ENCODE assay signal across 19 cellular contexts in genomic region chr6:156273065-156273711, GRCh38.
A peak's percentile ranks its signal among the peaks of the same experiment; 100 is the strongest.
DNase-seq lines count a peak whose midpoint lies in the region; ATAC-seq and TF ChIP-seq lines count a peak whose summit lies in the region.
"Had no signal": no experiment of that assay in that cellular context is flagged by ENCODE, and none has a peak within 500 bp of the region (broad histone marks: within the 10 kb centered on the region; RNA-seq: fewer than 3 reads in every experiment).

No MANE protein-coding gene starts in this region.

- peaks cover 11% of the 10 kb centered on the region for H3K36me3 Mint-ChIP-seq in neural crest cell (ENCODE audit: low read depth)

- H3K4me1 Mint-ChIP-seq in neural crest cell, result peaks cover 16% of the 10 kb centered on the region

- H3F3A ChIP-seq in SK-N-SH (replicated peaks; ENCODE audit: insufficient read depth) (no peaks in the 10 kb centered on the region), PC-3 (ENCODE audit: low read length, unreplicated experiment) (no peaks in the 10 kb centered on the region)

- no peaks in the 10 kb centered on the region for H3K9me3 ChIP-seq in SK-N-SH
- H3K9me3 ChIP-seq in PC-3 (ENCODE audit: low read length), result no peaks in the 10 kb centered on the region
- H3K9me3 ChIP-seq in A673 (ENCODE audit: low read depth, low read length, poor library complexity, severe bottlenecking), result peaks cover 10% of the 10 kb centered on the region
- H3K9me3 ChIP-seq: A549, HAP-1 had no signal

- H3K36me3 ChIP-seq in SK-N-SH (replicated peaks in 1 of 2; ENCODE audit: control insufficient read depth in 1 of 2, insufficient read depth in 2 of 2, low read length in 1 of 2), result no peaks in the 10 kb centered on the region
- H3K36me3 ChIP-seq in PC-3 (ENCODE audit: low read depth, low read length), result no peaks in the 10 kb centered on the region
- H3K36me3 ChIP-seq in A673 (ENCODE audit: insufficient read depth, low read length, poor library complexity, severe bottlenecking), result no peaks in the 10 kb centered on the region
- H3K36me3 ChIP-seq: HAP-1 had no signal

- POLR2A ChIA-PET in SK-N-SH (lab: Yijun Ruan, JAX), result no interaction called here
- POLR2A ChIA-PET in PC-3 (lab: Charles Lee; ENCODE audit: unreplicated experiment), result no interaction called here
- POLR2A ChIA-PET in A673 (lab: Charles Lee; ENCODE audit: low non-redundant PET), result no interaction called here

- H3K9me2 ChIP-seq in SK-N-SH, result no peaks in the 10 kb centered on the region
- H3K9me2 ChIP-seq in PC-3 (replicated peaks; ENCODE audit: low read length), result no peaks in the 10 kb centered on the region

- peaks cover 12% of the 10 kb centered on the region for H3K9me3 Mint-ChIP-seq in neural crest cell
- H3K9me3 Mint-ChIP-seq: HFFc6 had no signal

- H3K9ac ChIP-seq in SK-N-SH (no peak overlapping the region), PC-3 (ENCODE audit: low read length) (no peak overlapping the region)
- H3K9ac ChIP-seq: GM23248 had no signal

- H4K20me1 ChIP-seq in SK-N-SH (ENCODE audit: insufficient read depth), result no peaks in the 10 kb centered on the region
- H4K20me1 ChIP-seq in PC-3 (ENCODE audit: low read length), result no peaks in the 10 kb centered on the region

- TF ChIP-seq RAD21 in SK-N-SH (IDR thresholded peaks at IDR 0.05; ENCODE audit: low read length), result no peak

- ATAC-seq in SK-N-SH treated with all-trans-retinoic acid at 6 μM for 48 hours (no peak), PC-3 (no peak), GM19455 (IDR thresholded peaks at IDR 0.05; ENCODE audit: unreplicated experiment) (no peak)
- ATAC-seq: A549 had no signal

- TF ChIP-seq EP300 in SK-N-SH (IDR thresholded peaks at IDR 0.05; ENCODE audit: borderline replicate concordance in 1 of 2, low read depth in 1 of 2, low read length in 1 of 2), result peak in 1 of 2 experiments; percentile 51; a peak in 2 of 4 replicates

- no peak for TF ChIP-seq CTCF in SK-N-SH (IDR thresholded peaks at IDR 0.05)
- no peak for TF ChIP-seq CTCF in PC-3 (conservative IDR thresholded peaks at IDR 0.05; ENCODE audit: low read depth, low read length)
- TF ChIP-seq CTCF in neural crest cell (conservative IDR thresholded peaks at IDR 0.05), result no peak
- no peak for TF ChIP-seq CTCF in A673 (conservative IDR thresholded peaks at IDR 0.05; ENCODE audit: low read depth, low read length)

- no TSS peak for BruUV-seq in PC-3 (replicated peaks; lab: Mats Ljungman, UMichigan)
- BruUV-seq in A673 (replicated peaks; lab: Mats Ljungman, UMichigan), result no TSS peak

- no peaks in the 10 kb centered on the region for H3K27me3 Mint-ChIP-seq in neural crest cell (ENCODE audit: low read depth)

- no peak overlapping the region for H3K4me2 ChIP-seq in SK-N-SH
- H3K4me2 ChIP-seq in PC-3 (ENCODE audit: low read length), result no peak overlapping the region
- H3K4me2 ChIP-seq: A549 had no signal

- H3K4me1 ChIP-seq in SK-N-SH (ENCODE audit: control insufficient read depth in 1 of 2, insufficient read depth in 2 of 2, low read depth in 1 of 2, low read length in 1 of 2) (peaks cover 0 to 28% of the 10 kb centered on the region in 2 experiments; a peak in 2 of 4 replicates), PC-3 (ENCODE audit: insufficient read depth, low read length) (no peaks in the 10 kb centered on the region), A673 (ENCODE audit: insufficient read depth, low read length, poor library complexity, severe bottlenecking) (no peaks in the 10 kb centered on the region)
- H3K4me1 ChIP-seq: A549 had no signal

- intact Hi-C loops in PC-3 (cut with micrococcal nuclease) (no loop called here), A673 (cut with micrococcal nuclease; ENCODE audit: unreplicated experiment) (no loop called here)

- H3K27me3 ChIP-seq in SK-N-SH (ENCODE audit: insufficient read depth) (no peaks in the 10 kb centered on the region), PC-3 (ENCODE audit: low read length) (no peaks in the 10 kb centered on the region), A673 (replicated peaks; ENCODE audit: insufficient read depth, low read depth, low read length, poor library complexity) (no peaks in the 10 kb centered on the region)

- CTCF ChIA-PET in SK-N-SH (lab: Yijun Ruan, JAX) (no interaction called here), PC-3 (lab: Charles Lee) (no interaction called here), A673 (lab: Charles Lee) (no interaction called here)

- peak overlapping the region in 1 of 2 experiments; percentile 60; a peak in 2 of 4 replicates for H3K27ac ChIP-seq in SK-N-SH (ENCODE audit: low read depth in 2 of 2, low read length in 1 of 2)
- no peak overlapping the region for H3K27ac ChIP-seq in PC-3 (ENCODE audit: low read length)
- no peak overlapping the region for H3K27ac ChIP-seq in A673 (ENCODE audit: low read depth, low read length, poor library complexity, severe bottlenecking)
- H3K27ac ChIP-seq: A549, GM23248 had no signal

- H3K4me3 ChIP-seq in SK-N-SH (ENCODE audit: low read depth in 2 of 2, low read length in 1 of 2) (no peak overlapping the region), PC-3 (ENCODE audit: low read length) (no peak overlapping the region), A673 (ENCODE audit: low read depth, low read length, poor library complexity, severe bottlenecking) (no peak overlapping the region)
- H3K4me3 ChIP-seq: A549, GM23248, HAP-1 had no signal

- 26% methylated on average over 6 of the region's 6 CpGs for WGBS in SK-N-SH (ENCODE audit: low lambda C conversion rate)

- peak overlapping the region; percentile 20 for H3K27ac Mint-ChIP-seq in neural crest cell (ENCODE audit: unreplicated experiment)
- H3K27ac Mint-ChIP-seq: CD4-positive, alpha-beta memory T cell; HFFc6 had no signal

- H3K79me2 ChIP-seq in SK-N-SH (ENCODE audit: insufficient read depth), result no peaks in the 10 kb centered on the region
- no peaks in the 10 kb centered on the region for H3K79me2 ChIP-seq in PC-3 (ENCODE audit: low read length)

- no peak for DNase-seq in SK-N-SH
- peak; percentile 17 for DNase-seq in PC-3
- peak; percentile 15 for DNase-seq in kidney glomerular epithelial cell (lab: John Stamatoyannopoulos, UW)
- no peak for DNase-seq in neural crest cell (ENCODE audit: low read depth, low spot score)
- DNase-seq in NCI-H1092 (lab: John Stamatoyannopoulos, UW), result no peak
- no peak for DNase-seq in A673 (ENCODE audit: low spot score)
- DNase-seq: 8988T; C1 segment of cervical spinal cord; CD4-positive, alpha-beta memory T cell; COR-L47; DMS153; DMS79 treated with DMSO at 0.1 percent for 48 hours; GF-D8; GM23248; HFFc6 had no signal

- H2AFZ ChIP-seq in SK-N-SH (ENCODE audit: low read depth) (no peak overlapping the region), PC-3 (ENCODE audit: low read length) (no peak overlapping the region)
- H2AFZ ChIP-seq: GM23248 had no signal

- H3K4me3 Mint-ChIP-seq in neural crest cell, result no peak overlapping the region
- H3K4me3 Mint-ChIP-seq: CD4-positive, alpha-beta memory T cell; HFFc6 had no signal

TF ChIP-seq in SK-N-SH, 30 proteins besides CTCF, POLR2A, EP300 and RAD21:
- TF ChIP-seq EZH2phosphoT487 (IDR thresholded peaks at IDR 0.05; ENCODE audit: borderline replicate concordance, low read depth) (no peak), GATA2 (CRISPR knock-in tag; IDR thresholded peaks at IDR 0.05) (peak; percentile 50), FOXM1 (IDR thresholded peaks at IDR 0.05; ENCODE audit: low read depth) (no peak), NRF1 (IDR thresholded peaks at IDR 0.05; ENCODE audit: low read depth, low read length) (no peak)
- TF ChIP-seq, protein P1, sequence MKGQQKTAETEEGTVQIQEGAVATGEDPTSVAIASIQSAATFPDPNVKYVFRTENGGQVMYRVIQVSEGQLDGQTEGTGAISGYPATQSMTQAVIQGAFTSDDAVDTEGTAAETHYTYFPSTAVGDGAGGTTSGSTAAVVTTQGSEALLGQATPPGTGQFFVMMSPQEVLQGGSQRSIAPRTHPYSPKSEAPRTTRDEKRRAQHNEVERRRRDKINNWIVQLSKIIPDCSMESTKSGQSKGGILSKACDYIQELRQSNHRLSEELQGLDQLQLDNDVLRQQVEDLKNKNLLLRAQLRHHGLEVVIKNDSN (IDR thresholded peaks at IDR 0.05; ENCODE audit: borderline replicate concordance, low read depth), result no peak

TF ChIP-seq in SK-N-SH treated with all-trans-retinoic acid at 6 μM for 48 hours, 23 proteins besides CTCF, POLR2A, EP300 and RAD21 (continues in another document):
- no peak for TF ChIP-seq ZC3H10 (CRISPR knock-in tag; IDR thresholded peaks at IDR 0.05)
- no peak for TF ChIP-seq PATZ1 (CRISPR knock-in tag; IDR thresholded peaks at IDR 0.05; ENCODE audit: borderline replicate concordance)
- TF ChIP-seq PPARA (CRISPR knock-in tag; IDR thresholded peaks at IDR 0.05; ENCODE audit: borderline replicate concordance), result no peak
- no peak for TF ChIP-seq ARNTL (CRISPR knock-in tag; IDR thresholded peaks at IDR 0.05; ENCODE audit: borderline replicate concordance, low read depth)
- TF ChIP-seq POU6F1 (CRISPR knock-in tag; IDR thresholded peaks at IDR 0.05; ENCODE audit: borderline replicate concordance, low read depth), result no peak
- TF ChIP-seq OSR1 (CRISPR knock-in tag; IDR thresholded peaks at IDR 0.05), result no peak
- TF ChIP-seq GLIS3 (CRISPR knock-in tag; IDR thresholded peaks at IDR 0.05), result no peak
- no peak for TF ChIP-seq ZNF70 (CRISPR knock-in tag; IDR thresholded peaks at IDR 0.05)

Comparison
In these comparisons a context has a peak if more than half of its experiments do, and no peak if none do; other contexts are left out.
1. DNase-seq: peak in PC-3 (single experiment) and kidney glomerular epithelial cell (single experiment); none in SK-N-SH (single experiment), neural crest cell (single experiment), NCI-H1092 (single experiment) and A673 (single experiment).